1 cellular context compared by ENCODE assay signal in the genomic region with DNA sequence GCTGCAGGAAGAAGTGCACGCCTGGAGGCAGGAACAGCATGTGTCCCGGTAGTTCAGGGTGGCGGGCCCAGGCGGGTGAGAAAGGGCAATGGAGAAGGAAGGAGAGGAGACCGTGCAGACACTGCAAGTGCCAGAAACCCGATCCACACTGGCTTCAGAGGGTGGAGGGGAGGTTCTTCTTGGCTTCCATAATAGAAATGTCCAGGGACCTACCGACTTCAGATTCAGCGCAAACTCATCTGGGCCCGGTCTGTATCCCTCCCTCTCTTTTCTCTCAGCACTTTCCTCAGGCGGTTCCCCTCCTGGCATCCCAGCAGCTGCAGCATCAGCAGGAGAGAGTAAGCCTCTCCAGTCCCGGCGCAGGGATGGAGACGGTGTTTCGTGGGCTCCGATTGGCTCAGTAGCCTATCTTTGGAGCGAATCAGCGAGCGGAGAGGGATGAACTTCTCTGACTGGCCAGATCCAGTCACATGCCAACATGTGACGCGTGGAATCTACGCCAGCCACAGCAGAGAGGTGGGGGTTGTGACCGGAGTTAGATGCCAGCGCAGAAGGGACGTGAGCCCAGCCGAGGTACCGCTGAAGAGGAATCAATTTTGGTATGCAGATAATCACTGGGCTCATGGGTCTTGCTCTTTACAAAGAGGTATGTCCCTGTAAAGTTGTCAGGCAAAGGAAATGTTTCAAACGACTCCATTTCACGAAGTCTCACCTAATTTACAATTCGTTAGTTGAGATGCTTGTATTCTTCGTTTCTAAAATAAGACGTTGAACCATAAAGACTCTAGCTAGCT.
TF ChIP-seq lines count a peak whose summit lies in the region.

No MANE protein-coding gene starts in this region.

TF ChIP-seq in HepG2, 621 proteins besides CTCF, POLR2A, EP300 and RAD21 (continued from another document):
- TF ChIP-seq, protein P1, sequence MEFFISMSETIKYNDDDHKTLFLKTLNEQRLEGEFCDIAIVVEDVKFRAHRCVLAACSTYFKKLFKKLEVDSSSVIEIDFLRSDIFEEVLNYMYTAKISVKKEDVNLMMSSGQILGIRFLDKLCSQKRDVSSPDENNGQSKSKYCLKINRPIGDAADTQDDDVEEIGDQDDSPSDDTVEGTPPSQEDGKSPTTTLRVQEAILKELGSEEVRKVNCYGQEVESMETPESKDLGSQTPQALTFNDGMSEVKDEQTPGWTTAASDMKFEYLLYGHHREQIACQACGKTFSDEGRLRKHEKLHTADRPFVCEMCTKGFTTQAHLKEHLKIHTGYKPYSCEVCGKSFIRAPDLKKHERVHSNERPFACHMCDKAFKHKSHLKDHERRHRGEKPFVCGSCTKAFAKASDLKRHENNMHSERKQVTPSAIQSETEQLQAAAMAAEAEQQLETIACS (CRISPR knock-in tag; IDR thresholded peaks at IDR 0.05), result no peak
- TF ChIP-seq ATF1 (CRISPR knock-in tag; IDR thresholded peaks at IDR 0.05), result peak; percentile 86
- TF ChIP-seq ZNF615 (CRISPR knock-in tag; IDR thresholded peaks at IDR 0.05; ENCODE audit: borderline replicate concordance), result no peak
- no peak for TF ChIP-seq GFI1 (CRISPR knock-in tag; IDR thresholded peaks at IDR 0.05; ENCODE audit: borderline replicate concordance)
- no peak for TF ChIP-seq DNMT1 (CRISPR knock-in tag; IDR thresholded peaks at IDR 0.05)
- TF ChIP-seq CBX5 (CRISPR knock-in tag; IDR thresholded peaks at IDR 0.05; ENCODE audit: borderline replicate concordance), result no peak
- TF ChIP-seq FOXC1 (CRISPR knock-in tag; IDR thresholded peaks at IDR 0.05; ENCODE audit: borderline replicate concordance), result no peak
